19 cellular contexts compared by ENCODE assay signal in genomic region chr14:20642770-20643169, GRCh38. TPM values are rescaled to one million over a fixed set of nuclear protein-coding genes. Genes with fewer than 3 reads are reported as not detected.
"Had no signal": no experiment of that assay in that cellular context is flagged by ENCODE, and none has a peak within 500 bp of the region (broad histone marks: within the 10 kb centered on the region; RNA-seq: fewer than 3 reads in every experiment).

No MANE protein-coding gene starts in this region.

RNA-seq across cellular contexts. Expression of gene OR6S1, which starts 1.3 kb away (rescaled TPM):
- total RNA-seq: natural killer cell, omental fat pad, osteocyte, pancreas, posterior vena cava, prostate gland, pulmonary artery endothelial cell, right atrium auricular region, sciatic nerve, smooth muscle cell, suprapubic skin, transverse colon, upper lobe of right lung, urinary bladder, uterus had no signal
- polyA plus RNA-seq: neural cell, pancreas, smooth muscle cell, thymus, urinary bladder had no signal

RNA-seq across cellular contexts. Expression of gene RNASE12, which starts 51.6 kb away (rescaled TPM):
- total RNA-seq: natural killer cell, omental fat pad, osteocyte, pancreas, posterior vena cava, prostate gland, pulmonary artery endothelial cell, right atrium auricular region, sciatic nerve, smooth muscle cell, spleen, suprapubic skin, testis, transverse colon, upper lobe of right lung, urinary bladder, uterus had no signal
- polyA plus RNA-seq: neural cell, pancreas, smooth muscle cell, spleen, thymus, urinary bladder had no signal

RNA-seq across cellular contexts. Expression of gene RNASE11, which starts 55.0 kb away (rescaled TPM):
- total RNA-seq: natural killer cell, omental fat pad, osteocyte, pancreas, posterior vena cava, pulmonary artery endothelial cell, right atrium auricular region, sciatic nerve, smooth muscle cell, spleen, suprapubic skin, transverse colon, upper lobe of right lung, urinary bladder, uterus had no signal
- polyA plus RNA-seq: neural cell, pancreas, smooth muscle cell, spleen, urinary bladder had no signal
